2 cellular contexts compared by ENCODE assay signal in genomic region chr4:117983541-117984451, GRCh38.
TF ChIP-seq lines count a peak whose summit lies in the region.

No MANE protein-coding gene starts in this region.

TF ChIP-seq in H1, 55 proteins besides CTCF, POLR2A, EP300 and RAD21 (continued from another document):
- no peak for TF ChIP-seq NANOG (IDR thresholded peaks at IDR 0.05; ENCODE audit: insufficient read depth, low read depth, low read length, poor library complexity, severe bottlenecking)
- TF ChIP-seq CBX8 (IDR thresholded peaks at IDR 0.05; ENCODE audit: borderline replicate concordance, low read depth, low read length) = no peak
- TF ChIP-seq POLR2AphosphoS5 (IDR thresholded peaks at IDR 0.05; ENCODE audit: low read depth, low read length) = no peak
- no peak for TF ChIP-seq CEBPB (IDR thresholded peaks at IDR 0.05; ENCODE audit: low read depth, low read length)
- TF ChIP-seq SP4 (IDR thresholded peaks at IDR 0.05; ENCODE audit: low read length) = no peak
- no peak for TF ChIP-seq MAX (IDR thresholded peaks at IDR 0.05)
- no peak for TF ChIP-seq KDM5A (IDR thresholded peaks at IDR 0.05; ENCODE audit: low read length)
- no peak for TF ChIP-seq CREB1 (IDR thresholded peaks at IDR 0.05)

TF ChIP-seq in HEK293T, 16 proteins besides CTCF, POLR2A, EP300 and RAD21 (continued from another document):
- TF ChIP-seq ZNF384 (IDR thresholded peaks at IDR 0.05) (no peak), L3MBTL2 (conservative IDR thresholded peaks at IDR 0.05) (no peak), TARDBP (IDR thresholded peaks at IDR 0.05) (no peak), FOXK2 (IDR thresholded peaks at IDR 0.05) (no peak), LEF1 (IDR thresholded peaks at IDR 0.05; ENCODE audit: borderline replicate concordance) (no peak), FOXM1 (IDR thresholded peaks at IDR 0.05; ENCODE audit: borderline replicate concordance) (no peak), ARNT (IDR thresholded peaks at IDR 0.05) (no peak), SUZ12 (IDR thresholded peaks at IDR 0.05) (no peak), BHLHE40 (IDR thresholded peaks at IDR 0.05; ENCODE audit: borderline replicate concordance) (no peak), CTBP1 (IDR thresholded peaks at IDR 0.05; ENCODE audit: borderline replicate concordance) (no peak), HDGF (IDR thresholded peaks at IDR 0.05; ENCODE audit: borderline replicate concordance) (no peak), NFRKB (IDR thresholded peaks at IDR 0.05) (no peak)
